12 cellular contexts compared by ENCODE assay signal in the genomic region with DNA sequence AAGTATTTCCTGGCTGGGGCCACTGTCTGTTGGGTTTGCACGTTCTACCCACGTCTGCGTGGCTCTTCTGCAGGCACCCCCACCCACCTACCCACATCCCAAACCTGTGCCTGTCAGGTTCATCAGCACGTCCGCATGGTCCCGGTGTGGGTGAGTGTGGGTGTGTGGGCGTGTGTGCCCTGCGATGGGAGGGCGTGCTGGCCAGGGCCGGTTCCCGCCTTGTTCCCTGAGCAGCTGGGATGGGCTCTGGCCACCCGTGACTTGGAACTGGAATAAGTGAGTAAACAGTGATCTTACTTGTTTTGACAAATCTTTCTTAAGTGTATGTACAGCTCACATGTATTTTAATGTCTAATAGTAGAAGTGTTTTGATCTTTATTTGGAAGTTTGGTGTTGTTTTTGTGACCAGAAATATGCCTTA. TPM values are rescaled to one million over a fixed set of nuclear protein-coding genes. Genes with fewer than 3 reads are reported as not detected.
DNase-seq lines count a peak whose midpoint lies in the region; FAIRE-seq and TF ChIP-seq lines count a peak whose summit lies in the region.
"Had no signal": no experiment of that assay in that cellular context is flagged by ENCODE, and none has a peak within 500 bp of the region (broad histone marks: within the 10 kb centered on the region; RNA-seq: fewer than 3 reads in every experiment).

No MANE protein-coding gene starts in this region.

- DNase-seq in Caco-2: no peak
- no peak for DNase-seq in adrenal gland
- peak; percentile 50 for DNase-seq in kidney tubule cell (ENCODE audit: low spot score)
- no peak for DNase-seq in small intestine
- DNase-seq in foreskin melanocyte: no peak
- DNase-seq in middle frontal gyrus (ENCODE audit: extremely low spot score, low spot score): no peak
- no peak for DNase-seq in posterior vena cava (ENCODE audit: low spot score)
- DNase-seq in D341Med (ENCODE audit: low spot score): no peak
- DNase-seq: NCI-H446 had no signal

- H3K4me1 ChIP-seq in Caco-2 (peaks cover 46% of the 10 kb centered on the region), adrenal gland (replicated peaks in 1 of 2) (peaks cover 33 to 68% of the 10 kb centered on the region in 2 donors), small intestine (ENCODE audit: control insufficient read depth in 2 of 2, insufficient read depth in 1 of 2, low read depth in 1 of 2, low read length in 1 of 2) (peaks cover 14 to 21% of the 10 kb centered on the region in 2 donors)

- no peaks in the 10 kb centered on the region for H3K27me3 Mint-ChIP-seq in Caco-2 (ENCODE audit: insufficient read depth, unreplicated experiment)

- CTCF ChIA-PET in Caco-2 (lab: Charles Lee): no interaction called here

- TF ChIP-seq CTCF in Caco-2 (IDR thresholded peaks at IDR 0.05; ENCODE audit: insufficient read depth in 1 of 2, low read depth in 1 of 2, low read length in 1 of 2, severe bottlenecking in 1 of 2, unreplicated experiment in 1 of 2) (no peak), adrenal gland (IDR thresholded peaks at IDR 0.05) (no peak)

- intact Hi-C loops in Caco-2 (cut with micrococcal nuclease; ENCODE audit: unreplicated experiment) (no loop called here), adrenal gland (cut with DNase I) (no loop called here), posterior vena cava (cut with DNase I) (no loop called here)

- H3K4me1 Mint-ChIP-seq in Caco-2 (ENCODE audit: low read depth, unreplicated experiment): peaks cover 34% of the 10 kb centered on the region
- H3K4me1 Mint-ChIP-seq: mesothelial cell of epicardium had no signal

- peaks cover 35% of the 10 kb centered on the region for H3K36me3 Mint-ChIP-seq in Caco-2 (ENCODE audit: insufficient read depth, unreplicated experiment)

- POLR2A ChIA-PET in Caco-2 (lab: Charles Lee): no interaction called here

- no peak overlapping the region for H3K4me3 ChIP-seq in Caco-2 (ENCODE audit: low read depth, low read length)
- no peak overlapping the region for H3K4me3 ChIP-seq in adrenal gland
- no peak overlapping the region for H3K4me3 ChIP-seq in small intestine (ENCODE audit: low read depth in 1 of 2, low read length in 2 of 2)

- no peak overlapping the region for H3K4me3 Mint-ChIP-seq in Caco-2 (ENCODE audit: unreplicated experiment)
- H3K4me3 Mint-ChIP-seq: mesothelial cell of epicardium had no signal

- 72 to 79% (median 76%) methylated on average over 7 to 12 of the region's 12 CpGs for WGBS in adrenal gland, 4 donors
- WGBS in small intestine, 3 donors: 40 to 50% (median 44%) methylated on average over 12 of the region's 12 CpGs

- no peaks in the 10 kb centered on the region for H3K9me3 ChIP-seq in Caco-2
- H3K9me3 ChIP-seq in adrenal gland (replicated peaks in 1 of 3): no peaks in the 10 kb centered on the region
- H3K9me3 ChIP-seq in small intestine (ENCODE audit: control insufficient read depth, low read depth): no peaks in the 10 kb centered on the region

- H3K36me3 ChIP-seq in Caco-2 (ENCODE audit: control insufficient read depth, insufficient read depth, low read length) (peaks cover 2% of the 10 kb centered on the region), adrenal gland (replicated peaks in 1 of 2) (no peaks in the 10 kb centered on the region), small intestine (ENCODE audit: control insufficient read depth in 2 of 2, insufficient read depth in 2 of 2, low read length in 2 of 2) (peaks cover 0 to 1% of the 10 kb centered on the region in 2 donors)

- no peaks in the 10 kb centered on the region for H3K9me3 Mint-ChIP-seq in Caco-2 (ENCODE audit: unreplicated experiment)
- H3K9me3 Mint-ChIP-seq: mesothelial cell of epicardium had no signal

- H3K27ac Mint-ChIP-seq in Caco-2 (ENCODE audit: unreplicated experiment): peak overlapping the region; percentile 97
- H3K27ac Mint-ChIP-seq: mesothelial cell of epicardium had no signal

- no peak for TF ChIP-seq POLR2A in adrenal gland (IDR thresholded peaks at IDR 0.05)

- BruUV-seq in Caco-2 (replicated peaks; lab: Mats Ljungman, UMichigan): no TSS peak

- H3K27me3 ChIP-seq in Caco-2 (replicated peaks; ENCODE audit: control insufficient read depth, insufficient read depth, low read length) (no peaks in the 10 kb centered on the region), adrenal gland (no peaks in the 10 kb centered on the region), small intestine (ENCODE audit: control insufficient read depth in 2 of 2, insufficient read depth in 2 of 2, low read length in 2 of 2) (no peaks in the 10 kb centered on the region)

- no peak for FAIRE-seq in small intestine (lab: Jason Lieb, UNC)
- FAIRE-seq: colon, TTC549 had no signal

- peak overlapping the region; percentile 1 to 99 (median 86) for H3K27ac ChIP-seq in adrenal gland
- peak overlapping the region; percentile 2 to 11 for H3K27ac ChIP-seq in small intestine (ENCODE audit: low read depth in 1 of 2, low read length in 1 of 2)

RNA-seq across cellular contexts. Expression of a gene that starts 20.4 kb away (rescaled TPM):
- total RNA-seq in Caco-2 (2022) (152 and 161 TPM in 2 replicates), adrenal gland (100 to 1,000 TPM; 108 to 410 (median 254) TPM), posterior vena cava (100 to 1,000 TPM; 140 to 169 TPM)
- polyA plus RNA-seq in adrenal gland (100 to 1,000 TPM in 2 of 3 donors, 10 to 100 TPM in 1; 71.9 to 450 (median 103) TPM), small intestine (100 to 1,000 TPM in 1 of 3 donors, 10 to 100 TPM in 2; 58.1 to 127 (median 64.2) TPM)
